Comparison of ENCODE assay signal across 8 cellular contexts in genomic region chr19:14059093-14059480, GRCh38. TPM values are rescaled to one million over a fixed set of nuclear protein-coding genes. Genes with fewer than 3 reads are reported as not detected.
DNase-seq lines count a peak whose midpoint lies in the region; ATAC-seq and TF ChIP-seq lines count a peak whose summit lies in the region.

No MANE protein-coding gene starts in this region.

- no peak overlapping the region for H3K27ac ChIP-seq in heart left ventricle

- intact Hi-C loops in heart left ventricle (cut with DNase I) (loop anchor here in 1 of 10 donors (10.0 kb wide), 1 partner anchor 174 kb away; no protein-coding TSS in a partner anchor), Right ventricle myocardium inferior (cut with DNase I) (no loop called here)

- peak overlapping the region; percentile 15 for H3K4me3 Mint-ChIP-seq in activated T-cell treated with anti-CD3 and anti-CD28 coated beads, Interleukin-2, amount 50 U/mL, for 24 hours
- H3K4me3 Mint-ChIP-seq in glutamatergic neuron (ENCODE audit: unreplicated experiment): peak overlapping the region; percentile 75
- peak overlapping the region; percentile 43 to 73 for H3K4me3 Mint-ChIP-seq in stimulated activated naive CD8-positive, alpha-beta T cell treated with anti-CD3 and anti-CD28 coated beads, Interleukin-15, amount 100 ng/mL, for 72 hours

- 17 to 21% (median 18%) methylated on average over 11 to 15 of the region's 15 CpGs for WGBS in heart left ventricle, 4 donors

- peaks cover 17% of the 10 kb centered on the region for H3K4me1 Mint-ChIP-seq in activated T-cell treated with anti-CD3 and anti-CD28 coated beads, Interleukin-2, amount 50 U/mL, for 24 hours (ENCODE audit: low read depth)
- peaks cover 3% of the 10 kb centered on the region for H3K4me1 Mint-ChIP-seq in glutamatergic neuron (ENCODE audit: low read depth, unreplicated experiment)
- peaks cover 29% of the 10 kb centered on the region for H3K4me1 Mint-ChIP-seq in stimulated activated naive CD8-positive, alpha-beta T cell treated with anti-CD3 and anti-CD28 coated beads, Interleukin-15, amount 100 ng/mL, for 72 hours

- H3K4me1 ChIP-seq in heart left ventricle: peaks cover 0 to 18% (median 2%) of the 10 kb centered on the region in 12 donors

- H3K27me3 ChIP-seq in heart left ventricle: peaks cover 5 to 34% (median 28%) of the 10 kb centered on the region in 9 donors

- DNase-seq in heart left ventricle: no peak
- no peak for DNase-seq in Right ventricle myocardium inferior (ENCODE audit: missing footprints)
- peak; percentile 67 for DNase-seq in activated T-cell treated with anti-CD3 and anti-CD28 coated beads, Interleukin-2, amount 50 U/mL, for 24 hours
- peak; percentile 48 for DNase-seq in glutamatergic neuron
- peak; percentile 50 to 57 for DNase-seq in stimulated activated naive CD8-positive, alpha-beta T cell treated with anti-CD3 and anti-CD28 coated beads, Interleukin-15, amount 100 ng/mL, for 72 hours
- no peak for DNase-seq in NCI-H1417 (lab: John Stamatoyannopoulos, UW)

- peaks cover 36% of the 10 kb centered on the region for H3K27me3 Mint-ChIP-seq in activated T-cell treated with anti-CD3 and anti-CD28 coated beads, Interleukin-2, amount 50 U/mL, for 24 hours
- H3K27me3 Mint-ChIP-seq in glutamatergic neuron (ENCODE audit: unreplicated experiment): peaks cover 17% of the 10 kb centered on the region
- H3K27me3 Mint-ChIP-seq in stimulated activated naive CD8-positive, alpha-beta T cell treated with anti-CD3 and anti-CD28 coated beads, Interleukin-15, amount 100 ng/mL, for 72 hours: peaks cover 53% of the 10 kb centered on the region

- H3K27ac Mint-ChIP-seq in activated T-cell treated with anti-CD3 and anti-CD28 coated beads, Interleukin-2, amount 50 U/mL, for 24 hours: no peak overlapping the region
- H3K27ac Mint-ChIP-seq in glutamatergic neuron (ENCODE audit: unreplicated experiment): no peak overlapping the region
- H3K27ac Mint-ChIP-seq in stimulated activated naive CD8-positive, alpha-beta T cell treated with anti-CD3 and anti-CD28 coated beads, Interleukin-15, amount 100 ng/mL, for 72 hours: no peak overlapping the region

- H3K36me3 ChIP-seq in heart left ventricle: no peaks in the 10 kb centered on the region

- no peaks in the 10 kb centered on the region for H3K9me3 ChIP-seq in heart left ventricle

- ATAC-seq in heart left ventricle (no peak), Right ventricle myocardium inferior (no peak), HG02610 (IDR thresholded peaks at IDR 0.05; ENCODE audit: unreplicated experiment) (no peak), HG02798 (IDR thresholded peaks at IDR 0.05; ENCODE audit: poor library complexity, unreplicated experiment) (no peak)
- ATAC-seq in stimulated activated naive CD8-positive, alpha-beta T cell treated with anti-CD3 and anti-CD28 coated beads, Interleukin-15, amount 100 ng/mL, for 72 hours: no peak

- no peak overlapping the region for H3K4me3 ChIP-seq in heart left ventricle

- TF ChIP-seq CTCF in heart left ventricle (IDR thresholded peaks at IDR 0.05) (peak; percentile 41 to 68 (median 57)), glutamatergic neuron (IDR thresholded peaks at IDR 0.05; ENCODE audit: partially characterized antibody, unreplicated experiment) (peak; percentile 71)

- no peak for TF ChIP-seq POLR2A in heart left ventricle (IDR thresholded peaks at IDR 0.05)

- H3K9me3 Mint-ChIP-seq in activated T-cell treated with anti-CD3 and anti-CD28 coated beads, Interleukin-2, amount 50 U/mL, for 24 hours: no peaks in the 10 kb centered on the region
- H3K9me3 Mint-ChIP-seq in glutamatergic neuron (ENCODE audit: unreplicated experiment): peaks cover 3% of the 10 kb centered on the region
- H3K9me3 Mint-ChIP-seq in stimulated activated naive CD8-positive, alpha-beta T cell treated with anti-CD3 and anti-CD28 coated beads, Interleukin-15, amount 100 ng/mL, for 72 hours: no peaks in the 10 kb centered on the region

- no peaks in the 10 kb centered on the region for H3K36me3 Mint-ChIP-seq in activated T-cell treated with anti-CD3 and anti-CD28 coated beads, Interleukin-2, amount 50 U/mL, for 24 hours (ENCODE audit: low read depth)
- H3K36me3 Mint-ChIP-seq in glutamatergic neuron (ENCODE audit: unreplicated experiment): no peaks in the 10 kb centered on the region

RNA-seq across cellular contexts. Expression of gene PALM3, which starts 2.8 kb away (rescaled TPM):
- total RNA-seq in heart left ventricle: under 1 TPM in 3 of 9 donors, not detected in 6; 0.14 to 0.60 (median 0.32) TPM
- under 1 TPM; 0.06 to 0.30 TPM for polyA plus RNA-seq in heart left ventricle
- 0.41 TPM for total RNA-seq in Right ventricle myocardium inferior
- 6.7 TPM for total RNA-seq in glutamatergic neuron (ENCODE audit: unreplicated experiment)

RNA-seq across cellular contexts. Expression of gene MISP3, which starts 13.5 kb away (rescaled TPM):
- total RNA-seq in heart left ventricle (10 to 100 TPM in 1 of 9 donors, 1 to 10 TPM in 8; 3.5 to 28.7 (median 5.7) TPM), Right ventricle myocardium inferior (7.3 TPM), glutamatergic neuron (ENCODE audit: unreplicated experiment) (2.2 TPM)
- 10 to 100 TPM in 1 of 2 donors, 1 to 10 TPM in 1; 5.7 to 10.0 TPM for polyA plus RNA-seq in heart left ventricle

RNA-seq across cellular contexts. Expression of gene C19orf67, which starts 26.5 kb away (rescaled TPM):
- not detected for total RNA-seq in heart left ventricle
- polyA plus RNA-seq in heart left ventricle: not detected
- total RNA-seq in Right ventricle myocardium inferior: not detected
- total RNA-seq in glutamatergic neuron (ENCODE audit: unreplicated experiment): 0.71 TPM

RNA-seq across cellular contexts. Expression of gene IL27RA, which starts 27.5 kb away (rescaled TPM):
- 1 to 10 TPM; 2.4 to 8.2 (median 4.2) TPM for total RNA-seq in heart left ventricle
- 1 to 10 TPM; 3.2 to 5.1 TPM for polyA plus RNA-seq in heart left ventricle
- 5.6 TPM for total RNA-seq in Right ventricle myocardium inferior
- not detected for total RNA-seq in glutamatergic neuron (ENCODE audit: unreplicated experiment)

RNA-seq across cellular contexts. Expression of gene RLN3, which starts 31.1 kb away (rescaled TPM):
- not detected for total RNA-seq in heart left ventricle
- polyA plus RNA-seq in heart left ventricle: not detected
- total RNA-seq in Right ventricle myocardium inferior: not detected
- not detected for total RNA-seq in glutamatergic neuron (ENCODE audit: unreplicated experiment)

Comparison
In these comparisons a context has a peak if more than half of its experiments do, and no peak if none do; other contexts are left out.
1. DNase-seq: peak in activated T-cell treated with anti-CD3 and anti-CD28 coated beads, Interleukin-2, amount 50 U/mL, for 24 hours (single experiment), glutamatergic neuron (single experiment) and stimulated activated naive CD8-positive, alpha-beta T cell treated with anti-CD3 and anti-CD28 coated beads, Interleukin-15, amount 100 ng/mL, for 72 hours (2 of 2); none in heart left ventricle (0 of 5), Right ventricle myocardium inferior (single experiment) and NCI-H1417 (0 of 3).
2. H3K4me3 Mint-ChIP-seq: peak in every context shown above with its lines; median percentile 75 in glutamatergic neuron; 58 in stimulated activated naive CD8-positive, alpha-beta T cell treated with anti-CD3 and anti-CD28 coated beads, Interleukin-15, amount 100 ng/mL, for 72 hours; 15 in activated T-cell treated with anti-CD3 and anti-CD28 coated beads, Interleukin-2, amount 50 U/mL, for 24 hours.